Comparison of ENCODE assay signal across 8 cellular contexts in genomic region chr2:229800997-229801754, GRCh38.
DNase-seq lines count a peak whose midpoint lies in the region; ATAC-seq and TF ChIP-seq lines count a peak whose summit lies in the region.

No MANE protein-coding gene starts in this region.

- peaks cover 5% of the 10 kb centered on the region for H3K27me3 Mint-ChIP-seq in endothelial cell (ENCODE audit: unreplicated experiment)

- peaks cover 7% of the 10 kb centered on the region for H3K36me3 ChIP-seq in mucosa of descending colon (ENCODE audit: low read depth)

- H3K4me1 Mint-ChIP-seq in endothelial cell (ENCODE audit: unreplicated experiment), result no peaks in the 10 kb centered on the region

- peak; percentile 70 for TF ChIP-seq CTCF in GM12873 (IDR thresholded peaks at IDR 0.05; ENCODE audit: insufficient read depth, low read depth, low read length, missing control alignments)
- TF ChIP-seq CTCF in endothelial cell (IDR thresholded peaks at IDR 0.05; ENCODE audit: unreplicated experiment), result peak; percentile 78
- peak; percentile 62 for TF ChIP-seq CTCF in mucosa of descending colon (IDR thresholded peaks at IDR 0.05)

- intact Hi-C loops in mucosa of descending colon (cut with DNase I, micrococcal nuclease), result no loop called here

- no peak overlapping the region for H3K4me3 ChIP-seq in mucosa of descending colon

- H3K9me3 Mint-ChIP-seq in endothelial cell (ENCODE audit: unreplicated experiment), result no peaks in the 10 kb centered on the region

- H3K4me1 ChIP-seq in mucosa of descending colon (ENCODE audit: low read depth), result peaks cover 3% of the 10 kb centered on the region

- peak overlapping the region; percentile 25 for H3K4me3 Mint-ChIP-seq in endothelial cell (ENCODE audit: unreplicated experiment)

- ATAC-seq in HG02943 (IDR thresholded peaks at IDR 0.05; ENCODE audit: low read depth, unreplicated experiment) (peak; percentile 63), mucosa of descending colon (peak; percentile 78), HG02588 (IDR thresholded peaks at IDR 0.05; ENCODE audit: unreplicated experiment) (no peak)

- H3K36me3 Mint-ChIP-seq in endothelial cell (ENCODE audit: low read depth, unreplicated experiment), result peaks cover 40% of the 10 kb centered on the region

- H3K27ac Mint-ChIP-seq in endothelial cell (ENCODE audit: unreplicated experiment), result peak overlapping the region; percentile 20

- peak; percentile 3 for DNase-seq in NCI-H748 treated with DMSO at 0.1 percent for 48 hours (lab: John Stamatoyannopoulos, UW)
- DNase-seq in activated CD8-positive, alpha-beta memory T cell treated with anti-CD3 and anti-CD28 coated beads for 24 hours, result peak; percentile 84
- peak; percentile 57 for DNase-seq in endothelial cell (ENCODE audit: low spot score)
- DNase-seq in mucosa of descending colon, result peak in 2 of 3 donors; percentile 39 to 82
- DNase-seq in stimulated activated CD8-positive, alpha-beta memory T cell treated with anti-CD3 and anti-CD28 coated beads, Interleukin-7, amount 100 ng/mL, for 4 hours (ENCODE audit: low read depth in 2 of 2), result peak; percentile 35 to 45

- no peaks in the 10 kb centered on the region for H3K9me3 ChIP-seq in mucosa of descending colon

Comparison
In these comparisons a context has a peak if more than half of its experiments do, and no peak if none do; other contexts are left out.
1. DNase-seq: peak in every context shown above with its lines; median percentile 84 in activated CD8-positive, alpha-beta memory T cell treated with anti-CD3 and anti-CD28 coated beads for 24 hours; 60 in mucosa of descending colon; 57 in endothelial cell; 40 in stimulated activated CD8-positive, alpha-beta memory T cell treated with anti-CD3 and anti-CD28 coated beads, Interleukin-7, amount 100 ng/mL, for 4 hours; 3 in NCI-H748 treated with DMSO at 0.1 percent for 48 hours.